9 cellular contexts compared by ENCODE assay signal in the genomic region with DNA sequence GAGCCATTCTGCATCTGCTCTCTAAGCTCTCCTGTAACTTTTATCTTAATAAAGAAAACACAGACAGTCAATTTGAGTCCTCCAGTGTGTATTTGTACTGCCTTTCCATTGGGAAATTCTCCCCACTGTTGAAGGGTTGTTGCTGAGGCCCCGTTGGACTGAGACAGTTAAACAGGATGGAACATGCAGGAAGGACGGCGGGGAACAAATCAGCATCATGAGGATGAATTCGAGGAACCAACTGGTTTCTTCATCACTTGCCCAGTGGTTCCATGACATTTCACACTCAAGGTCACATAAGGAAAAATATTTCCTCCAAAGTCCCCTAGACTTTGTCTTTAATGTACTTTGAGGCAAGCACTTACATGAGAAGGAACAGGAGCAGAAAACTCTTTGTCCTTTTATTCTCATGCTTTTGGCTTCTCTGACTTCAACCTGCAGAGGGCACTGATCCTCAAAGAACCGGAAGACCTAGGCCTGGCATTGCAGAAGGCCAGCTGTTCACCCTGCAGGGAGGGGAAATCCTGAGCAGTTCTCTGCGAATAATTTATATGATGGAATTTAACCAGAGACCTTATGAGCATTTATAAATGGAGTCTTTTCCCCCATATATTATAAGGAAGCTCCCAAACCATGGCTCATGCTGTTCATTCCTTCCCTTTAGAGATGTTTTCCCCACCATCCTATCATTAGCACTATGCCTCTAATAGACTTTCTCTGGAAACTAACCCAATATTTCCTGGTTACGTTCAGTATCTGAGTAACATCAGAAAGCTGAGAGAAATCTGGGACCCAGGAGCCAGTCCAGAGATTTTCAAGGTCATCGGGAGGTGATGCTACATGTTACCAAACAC. TPM values are rescaled to one million over a fixed set of nuclear protein-coding genes. Genes with fewer than 3 reads are reported as not detected.
DNase-seq lines count a peak whose midpoint lies in the region; ATAC-seq and TF ChIP-seq lines count a peak whose summit lies in the region.
"Had no signal": no experiment of that assay in that cellular context is flagged by ENCODE, and none has a peak within 500 bp of the region (broad histone marks: within the 10 kb centered on the region; RNA-seq: fewer than 3 reads in every experiment).

No MANE protein-coding gene starts in this region.

- H3K27ac Mint-ChIP-seq in activated CD4-positive, alpha-beta T cell treated with anti-CD3 and anti-CD28 coated beads, Interleukin-2, amount 10 ng/mL, durations not matched to agents 7 days and 5 days = no peak overlapping the region

- TF ChIP-seq CTCF in DND-41 (IDR thresholded peaks at IDR 0.05; ENCODE audit: borderline replicate concordance, extremely low read depth, low read length, poor library complexity, severe bottlenecking) = peak; percentile 78
- TF ChIP-seq CTCF in fibroblast of the aortic adventitia (IDR thresholded peaks at IDR 0.05; ENCODE audit: insufficient read depth, low read length) = peak; percentile 82

- ATAC-seq in DND-41 (ENCODE audit: insufficient read depth, low read depth) = peak; percentile 96
- peak; percentile 90 for ATAC-seq in GM19455 (IDR thresholded peaks at IDR 0.05; ENCODE audit: unreplicated experiment)
- peak; percentile 98 for ATAC-seq in HG03432 (IDR thresholded peaks at IDR 0.05; ENCODE audit: unreplicated experiment)

- no peaks in the 10 kb centered on the region for H3K9me3 ChIP-seq in DND-41 (ENCODE audit: insufficient read depth, low read length, severe bottlenecking)
- H3K9me3 ChIP-seq: ascending aorta had no signal

- no peaks in the 10 kb centered on the region for H4K20me1 ChIP-seq in DND-41 (ENCODE audit: insufficient read depth, low read length)

- peaks cover 2% of the 10 kb centered on the region for H3K27me3 Mint-ChIP-seq in activated CD4-positive, alpha-beta T cell treated with anti-CD3 and anti-CD28 coated beads, Interleukin-2, amount 10 ng/mL, durations not matched to agents 7 days and 5 days

- H3K9me3 Mint-ChIP-seq in activated CD4-positive, alpha-beta T cell treated with anti-CD3 and anti-CD28 coated beads, Interleukin-2, amount 10 ng/mL, durations not matched to agents 7 days and 5 days = no peaks in the 10 kb centered on the region

- H3K9ac ChIP-seq in DND-41 (ENCODE audit: low read depth, low read length) = no peak overlapping the region

- H2AFZ ChIP-seq in DND-41 (ENCODE audit: low read depth, low read length) = no peak overlapping the region

- H3K4me3 ChIP-seq in DND-41 (ENCODE audit: low read depth in 1 of 2, low read length in 2 of 2) (no peak overlapping the region), fibroblast of the aortic adventitia (ENCODE audit: low read depth, low read length) (no peak overlapping the region)
- H3K4me3 ChIP-seq: ascending aorta had no signal

- CTCF ChIA-PET in activated CD4-positive, alpha-beta T cell treated with anti-CD3 and anti-CD28 coated beads, Interleukin-2, amount 10 ng/mL, durations not matched to agents 7 days and 5 days (lab: Charles Lee) = interaction anchor here (0.9 kb wide), 1 partner anchor 16 kb away, joined by 3 read pairs; no protein-coding TSS in a partner anchor

- no peaks in the 10 kb centered on the region for H3K4me1 Mint-ChIP-seq in activated CD4-positive, alpha-beta T cell treated with anti-CD3 and anti-CD28 coated beads, Interleukin-2, amount 10 ng/mL, durations not matched to agents 7 days and 5 days

- POLR2A ChIA-PET in activated CD4-positive, alpha-beta T cell treated with anti-CD3 and anti-CD28 coated beads, Interleukin-2, amount 10 ng/mL, durations not matched to agents 7 days and 5 days (lab: Charles Lee) = no interaction called here

- no peak overlapping the region for H3K4me2 ChIP-seq in DND-41 (ENCODE audit: insufficient read depth, low read length)

- no peak overlapping the region for H3K4me3 Mint-ChIP-seq in activated CD4-positive, alpha-beta T cell treated with anti-CD3 and anti-CD28 coated beads, Interleukin-2, amount 10 ng/mL, durations not matched to agents 7 days and 5 days

- peaks cover 6% of the 10 kb centered on the region; the same call in 1 of the 2 replicates for H3K4me1 ChIP-seq in DND-41 (ENCODE audit: insufficient read depth, low read length)
- H3K4me1 ChIP-seq: ascending aorta had no signal

- no peaks in the 10 kb centered on the region for H3K27me3 ChIP-seq in DND-41 (ENCODE audit: insufficient read depth, low read length, poor library complexity)
- H3K27me3 ChIP-seq: ascending aorta had no signal

- no peaks in the 10 kb centered on the region for H3K79me2 ChIP-seq in DND-41 (ENCODE audit: insufficient read depth, low read length)

- no peaks in the 10 kb centered on the region for H3K36me3 ChIP-seq in DND-41 (ENCODE audit: insufficient read depth, low read length)
- H3K36me3 ChIP-seq: ascending aorta had no signal

- DNase-seq in DND-41 (peak; percentile 64), NCI-H2196 treated with DMSO at 0.1 percent for 48 hours (lab: John Stamatoyannopoulos, UW; ENCODE audit: unreplicated experiment) (peak; percentile 81), fibroblast of the aortic adventitia (ENCODE audit: low read depth) (peak; percentile 89), occipital lobe (lab: John Stamatoyannopoulos, UW) (peak; percentile 47)
- peak; percentile 67 for DNase-seq in activated CD4-positive, alpha-beta T cell treated with anti-CD3 and anti-CD28 coated beads, Interleukin-2, amount 10 ng/mL, durations not matched to agents 7 days and 5 days
- DNase-seq in activated effector memory CD4-positive, alpha-beta T cell treated with anti-CD3 and anti-CD28 coated beads, Interleukin-2, amount 50 U/mL, for 16 hours = no peak

- no peak overlapping the region for H3K27ac ChIP-seq in DND-41 (ENCODE audit: low read length)
- H3K27ac ChIP-seq: ascending aorta had no signal

- no peaks in the 10 kb centered on the region for H3K36me3 Mint-ChIP-seq in activated CD4-positive, alpha-beta T cell treated with anti-CD3 and anti-CD28 coated beads, Interleukin-2, amount 10 ng/mL, durations not matched to agents 7 days and 5 days (ENCODE audit: low read depth)

RNA-seq across cellular contexts. Expression of a gene that starts 55.2 kb away (rescaled TPM):
- total RNA-seq in activated CD4-positive, alpha-beta T cell treated with anti-CD3 and anti-CD28 coated beads, Interleukin-2, amount 10 ng/mL, durations not matched to agents 7 days and 5 days = not detected
- total RNA-seq in fibroblast of the aortic adventitia (ENCODE audit: low replicate concordance) = not detected in 2 replicates
- not detected for total RNA-seq in occipital lobe
- total RNA-seq: ascending aorta had no signal
